Comparison of ENCODE assay signal across 1 cellular context in genomic region chr2:61620244-61621159, GRCh38.
TF ChIP-seq lines count a peak whose summit lies in the region.

No MANE protein-coding gene starts in this region.

TF ChIP-seq in HCT116, 20 proteins besides CTCF, POLR2A, EP300 and RAD21 (continued from another document):
- TF ChIP-seq REST (IDR thresholded peaks at IDR 0.05; ENCODE audit: low read depth) = no peak
